32 cellular contexts compared by ENCODE assay signal in genomic region chr16:86846136-86846535, GRCh38.
"Had no signal": no experiment of that assay in that cellular context is flagged by ENCODE, and none has a peak within 500 bp of the region (broad histone marks: within the 10 kb centered on the region; RNA-seq: fewer than 3 reads in every experiment).

No MANE protein-coding gene starts in this region.

- H3K4me2 ChIP-seq: KMS-11 had no signal

- H3K27ac Mint-ChIP-seq: activated CD4-positive, alpha-beta memory T cell treated with anti-CD3 and anti-CD28 coated beads for 36 hours; activated CD8-positive, alpha-beta memory T cell treated with anti-CD3 and anti-CD28 coated beads, Interleukin-2, amount 10 ng/mL, durations not matched to agents 7 days and 5 days; activated naive CD4-positive, alpha-beta T cell treated with anti-CD3 and anti-CD28 coated beads, Interleukin-2, amount 10 ng/mL, durations not matched to agents 7 days and 5 days; activated naive CD8-positive, alpha-beta T cell; activated naive CD8-positive, alpha-beta T cell treated with anti-CD3 and anti-CD28 coated beads, Interleukin-2, amount 50 U/mL, for 24 hours; T-helper 1 cell treated with Interleukin-12 subunit alpha and Interleukin-12 subunit beta and Interleukin-4 antibody, amounts not matched to agents 30 μg/mL and 1 μg/mL, for 36 hours had no signal

- H3K9me3 ChIP-seq: SJCRH30 had no signal

- H3K36me3 ChIP-seq: cardiac muscle cell, SJCRH30 had no signal

- H3K9me3 Mint-ChIP-seq: activated naive CD8-positive, alpha-beta T cell treated with anti-CD3 and anti-CD28 coated beads, Interleukin-2, amount 50 U/mL, for 24 hours; T-helper 1 cell treated with Interleukin-12 subunit alpha and Interleukin-12 subunit beta and Interleukin-4 antibody, amounts not matched to agents 30 μg/mL and 1 μg/mL, for 36 hours; T-helper 2 cell treated with Interferon-gamma antibody and Interleukin-4, amounts not matched to agents 5 μg/mL and 100 μg/mL, for 36 hours had no signal

- H3K27ac ChIP-seq: cardiac muscle cell, KMS-11, SJCRH30, SK-N-MC had no signal

- H3K4me1 Mint-ChIP-seq: activated CD8-positive, alpha-beta memory T cell treated with anti-CD3 and anti-CD28 coated beads, Interleukin-2, amount 10 ng/mL, durations not matched to agents 7 days and 5 days; activated naive CD4-positive, alpha-beta T cell treated with anti-CD3 and anti-CD28 coated beads, Interleukin-2, amount 10 ng/mL, durations not matched to agents 7 days and 5 days; activated naive CD8-positive, alpha-beta T cell treated with anti-CD3 and anti-CD28 coated beads, Interleukin-2, amount 50 U/mL, for 24 hours; central memory CD8-positive, alpha-beta T cell had no signal

- DNase-seq: activated CD4-positive, alpha-beta memory T cell treated with anti-CD3 and anti-CD28 coated beads for 36 hours; activated CD4-positive, alpha-beta T cell treated with anti-CD3 and anti-CD28 coated beads for 4 hours; activated CD4-positive, alpha-beta T cell treated with anti-CD3 and anti-CD28 coated beads, Interleukin-2, amount 50 U/mL, for 1 hour; activated CD8-positive, alpha-beta memory T cell treated with anti-CD3 and anti-CD28 coated beads for 24 hours; activated CD8-positive, alpha-beta memory T cell treated with anti-CD3 and anti-CD28 coated beads, Interleukin-2, amount 10 ng/mL, durations not matched to agents 7 days and 5 days; activated CD8-positive, alpha-beta memory T cell treated with anti-CD3 and anti-CD28 coated beads, Interleukin-2, amount 50 U/mL, for 48 hours; activated effector memory CD4-positive, alpha-beta T cell treated with Interleukin-2 at 50 U/mL for 16 hours; activated naive CD4-positive, alpha-beta T cell treated with anti-CD3 and anti-CD28 coated beads, Interleukin-2, amount 10 ng/mL, durations not matched to agents 7 days and 5 days; activated naive CD8-positive, alpha-beta T cell treated with anti-CD3 and anti-CD28 coated beads, Interleukin-2, amount 50 U/mL, for 24 hours; activated T-cell treated with anti-CD3 and anti-CD28 coated beads, Interleukin-2, amount 50 U/mL, for 48 hours; anterior cingulate cortex; MM.1S; MV-4-11; NCI-H1092 treated with DMSO at 0.1 percent for 48 hours; NCI-H1417; NCI-H146; NCI-H187; NCI-H2081; NCI-H2171 treated with DMSO at 0.1 percent for 48 hours; NCI-H2227 treated with DMSO at 0.1 percent for 48 hours; NCI-H446; NCI-H510A treated with DMSO at 0.1 percent for 48 hours; SHP77; SJCRH30 had no signal

- H3K9ac ChIP-seq: KMS-11 had no signal

- H3K36me3 Mint-ChIP-seq: activated CD4-positive, alpha-beta memory T cell treated with anti-CD3 and anti-CD28 coated beads for 36 hours; activated CD8-positive, alpha-beta memory T cell treated with anti-CD3 and anti-CD28 coated beads, Interleukin-2, amount 10 ng/mL, durations not matched to agents 7 days and 5 days; activated naive CD4-positive, alpha-beta T cell treated with anti-CD3 and anti-CD28 coated beads, Interleukin-2, amount 10 ng/mL, durations not matched to agents 7 days and 5 days; activated naive CD8-positive, alpha-beta T cell had no signal

- H3K27me3 Mint-ChIP-seq: activated CD4-positive, alpha-beta memory T cell treated with anti-CD3 and anti-CD28 coated beads for 36 hours; activated CD8-positive, alpha-beta memory T cell treated with anti-CD3 and anti-CD28 coated beads, Interleukin-2, amount 10 ng/mL, durations not matched to agents 7 days and 5 days; central memory CD8-positive, alpha-beta T cell had no signal

- FAIRE-seq: TTC549 had no signal

- H3K4me3 Mint-ChIP-seq: activated CD4-positive, alpha-beta memory T cell treated with anti-CD3 and anti-CD28 coated beads for 36 hours; activated CD8-positive, alpha-beta memory T cell treated with anti-CD3 and anti-CD28 coated beads, Interleukin-2, amount 10 ng/mL, durations not matched to agents 7 days and 5 days; activated naive CD4-positive, alpha-beta T cell treated with anti-CD3 and anti-CD28 coated beads, Interleukin-2, amount 10 ng/mL, durations not matched to agents 7 days and 5 days; activated naive CD8-positive, alpha-beta T cell; activated naive CD8-positive, alpha-beta T cell treated with anti-CD3 and anti-CD28 coated beads, Interleukin-2, amount 50 U/mL, for 24 hours; central memory CD8-positive, alpha-beta T cell; T-helper 1 cell treated with Interleukin-12 subunit alpha and Interleukin-12 subunit beta and Interleukin-4 antibody, amounts not matched to agents 30 μg/mL and 1 μg/mL, for 36 hours; T-helper 2 cell treated with Interferon-gamma antibody and Interleukin-4, amounts not matched to agents 5 μg/mL and 100 μg/mL, for 36 hours had no signal

- H3K27me3 ChIP-seq: cardiac muscle cell, SJCRH30 had no signal

- H3K4me3 ChIP-seq: cardiac muscle cell, SJCRH30, SK-N-MC had no signal
